8 cellular contexts compared by ENCODE assay signal in the genomic region with DNA sequence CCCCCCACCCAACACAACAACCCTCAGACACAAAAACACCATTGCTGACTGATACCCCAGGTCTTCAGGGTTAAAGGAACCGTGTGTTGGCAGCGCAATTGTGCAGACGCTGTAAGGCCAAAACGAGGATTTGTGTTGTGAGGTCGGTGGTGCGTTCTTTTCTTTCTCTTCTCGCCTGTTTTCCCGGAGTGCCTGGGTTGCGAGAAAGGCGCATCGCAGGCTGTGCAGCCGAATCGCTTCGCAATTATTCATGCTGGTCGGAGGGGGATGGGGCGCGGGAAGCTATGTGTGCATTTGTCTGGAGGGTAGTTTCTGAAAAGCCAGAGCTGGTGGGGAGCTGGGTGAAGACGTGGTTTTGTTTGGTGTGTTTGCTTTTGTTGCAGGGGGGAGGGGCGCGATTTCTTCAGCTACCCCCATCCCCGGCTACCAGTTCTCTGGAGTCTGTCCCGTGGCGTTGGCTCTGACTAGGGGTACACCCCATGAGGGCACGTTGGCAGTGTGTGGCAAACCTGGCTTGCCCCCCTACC. TPM values are rescaled to one million over a fixed set of nuclear protein-coding genes. Genes with fewer than 3 reads are reported as not detected.
DNase-seq lines count a peak whose midpoint lies in the region; ATAC-seq and TF ChIP-seq lines count a peak whose summit lies in the region.

No MANE protein-coding gene starts in this region.

- H3K4ac ChIP-seq in H9 (ENCODE audit: low read depth, low read length) (no peak overlapping the region), trophoblast cell (ENCODE audit: low read depth, low read length) (no peak overlapping the region)

- peak overlapping the region; percentile 75 to 96 for H3K4me3 Mint-ChIP-seq in H9

- H2BK5ac ChIP-seq in H9 (ENCODE audit: insufficient read length, low read length) (no peak overlapping the region), trophoblast cell (ENCODE audit: low read depth, low read length, poor library complexity) (no peak overlapping the region)

- H3K4me2 ChIP-seq in H9 (ENCODE audit: insufficient read depth, insufficient read length, low read length) (peak overlapping the region; percentile 92), trophoblast cell (ENCODE audit: low read length) (peak overlapping the region; percentile 100)

- H3K79me1 ChIP-seq in H9 (ENCODE audit: insufficient read depth, low read depth, low read length, poor library complexity, severe bottlenecking) (no peaks in the 10 kb centered on the region), trophoblast cell (ENCODE audit: low read length) (peaks cover 2% of the 10 kb centered on the region)

- no peaks in the 10 kb centered on the region for H3K9me3 ChIP-seq in H9 (ENCODE audit: control insufficient read depth, low read depth, low read length)
- no peaks in the 10 kb centered on the region for H3K9me3 ChIP-seq in RWPE2 (ENCODE audit: severe bottlenecking)
- H3K9me3 ChIP-seq in heart right ventricle: no peaks in the 10 kb centered on the region
- no peaks in the 10 kb centered on the region for H3K9me3 ChIP-seq in trophoblast cell (ENCODE audit: insufficient read depth, low read depth, low read length)

- H3K79me2 ChIP-seq in H9 (ENCODE audit: insufficient read depth, low read length): no peaks in the 10 kb centered on the region
- H3K79me2 ChIP-seq in trophoblast cell (ENCODE audit: control insufficient read depth, insufficient read depth, low read length, poor library complexity): no peaks in the 10 kb centered on the region

- H2BK20ac ChIP-seq in H9 (ENCODE audit: low read depth, low read length, poor library complexity, severe bottlenecking): no peak overlapping the region

- no peak overlapping the region for H3K27ac ChIP-seq in H9 (ENCODE audit: insufficient read length, low read depth, low read length)
- peak overlapping the region; percentile 47 for H3K27ac ChIP-seq in RWPE2 (ENCODE audit: poor library complexity, severe bottlenecking)
- peak overlapping the region; percentile 94 to 100 (median 98) for H3K27ac ChIP-seq in heart right ventricle
- no peak overlapping the region for H3K27ac ChIP-seq in trophoblast cell (ENCODE audit: low read depth, low read length)

- H3K23me2 ChIP-seq in H9 (ENCODE audit: insufficient read length, low read depth, low read length, poor library complexity, severe bottlenecking): peaks cover 30% of the 10 kb centered on the region

- H3K27me3 ChIP-seq in H9 (ENCODE audit: insufficient read depth, low read length) (peaks cover 28% of the 10 kb centered on the region), RWPE2 (ENCODE audit: insufficient read depth, poor library complexity, severe bottlenecking) (no peaks in the 10 kb centered on the region), heart right ventricle (no peaks in the 10 kb centered on the region), trophoblast cell (ENCODE audit: insufficient read depth, low read length) (no peaks in the 10 kb centered on the region)

- H2BK12ac ChIP-seq in H9 (ENCODE audit: insufficient read length, low read depth, low read length) (no peak overlapping the region), trophoblast cell (ENCODE audit: low read length) (no peak overlapping the region)

- H3K36me3 ChIP-seq in RWPE2 (ENCODE audit: low read depth) (no peaks in the 10 kb centered on the region), heart right ventricle (no peaks in the 10 kb centered on the region), trophoblast cell (ENCODE audit: control insufficient read depth in 1 of 2, insufficient read depth in 2 of 2, low read length in 2 of 2) (no peaks in the 10 kb centered on the region)

- no peak overlapping the region for H3K56ac ChIP-seq in H9 (ENCODE audit: insufficient read length, low read depth, low read length)

- peaks cover 94% of the 10 kb centered on the region for H3K27me3 Mint-ChIP-seq in H9 (ENCODE audit: low read depth)

- TF ChIP-seq CTCF in H9 (conservative IDR thresholded peaks at IDR 0.05) (no peak), RWPE2 (IDR thresholded peaks at IDR 0.05; ENCODE audit: poor library complexity, severe bottlenecking) (no peak), heart right ventricle (IDR thresholded peaks at IDR 0.05) (no peak)

- H4K20me1 ChIP-seq in H9 (ENCODE audit: control insufficient read depth, insufficient read depth, insufficient read length): no peaks in the 10 kb centered on the region

- intact Hi-C loops in heart right ventricle (cut with DNase I): loop anchor here in 9 of 10 donors (2.0 to 10.0 kb wide), 5 partner anchors 65 to 325 kb away; no protein-coding TSS in a partner anchor

- no peak overlapping the region for H3T11ph ChIP-seq in H9 (ENCODE audit: low read length)

- no peaks in the 10 kb centered on the region; a peak in 1 of 7 replicates for H3K36me3 Mint-ChIP-seq in H9 (ENCODE audit: insufficient read depth in 1 of 3, low read depth in 3 of 3)

- H3K4me3 ChIP-seq in RWPE2 (ENCODE audit: severe bottlenecking): peak overlapping the region; percentile 60
- peak overlapping the region; percentile 61 to 92 (median 82) for H3K4me3 ChIP-seq in heart right ventricle
- peak overlapping the region; percentile 73 for H3K4me3 ChIP-seq in trophoblast cell (ENCODE audit: low read depth, low read length)

- H4K8ac ChIP-seq in H9 (replicated peaks; ENCODE audit: insufficient read length, low read depth, low read length) (no peak overlapping the region), trophoblast cell (ENCODE audit: low read depth, low read length) (no peak overlapping the region)

- DNase-seq in AG08395 (ENCODE audit: low spot score): peak; percentile 48
- peak; percentile 41 for DNase-seq in H9
- DNase-seq in RWPE2 (ENCODE audit: low spot score): peak; percentile 73
- DNase-seq in amniotic epithelial cell (ENCODE audit: low read depth): peak; percentile 60
- DNase-seq in heart right ventricle: peak in 1 of 2 donors; percentile 56
- peak; percentile 92 to 95 for DNase-seq in trophoblast cell
- no peak for DNase-seq in NCI-H2081 treated with DMSO at 0.1 percent for 48 hours (lab: John Stamatoyannopoulos, UW)
- DNase-seq in SKM-1 treated with dmso at 0.1 percent for 144 hours (lab: John Stamatoyannopoulos, UW; ENCODE audit: unreplicated experiment): no peak

- H3K9ac ChIP-seq in H9 (ENCODE audit: extremely low read depth, insufficient read length, low read length): peak overlapping the region; percentile 1
- H3K9ac ChIP-seq in trophoblast cell (ENCODE audit: low read length): peak overlapping the region; percentile 1

- H2BK120ac ChIP-seq in H9 (ENCODE audit: low read depth, low read length, poor library complexity, severe bottlenecking) (no peak overlapping the region), trophoblast cell (ENCODE audit: insufficient read depth, low read length, poor library complexity) (no peak overlapping the region)

- H3K23ac ChIP-seq in H9 (ENCODE audit: insufficient read length, low read depth, low read length): no peak overlapping the region
- no peak overlapping the region for H3K23ac ChIP-seq in trophoblast cell (ENCODE audit: low read length)

- H3K18ac ChIP-seq in H9 (ENCODE audit: insufficient read length, low read depth, low read length) (no peak overlapping the region), trophoblast cell (ENCODE audit: low read length) (peak overlapping the region; percentile 33)

- H3K27ac Mint-ChIP-seq in H9: no peak overlapping the region; a peak in 1 of 7 replicates

- no peak overlapping the region for H4K12ac ChIP-seq in trophoblast cell (ENCODE audit: low read depth, low read length)

- H4K91ac ChIP-seq in H9 (ENCODE audit: insufficient read length, low read depth, low read length) (no peak overlapping the region), trophoblast cell (ENCODE audit: low read depth, low read length) (peak overlapping the region; percentile 7)

- WGBS in H9 (ENCODE audit: extremely low coverage, insufficient read length, low lambda C conversion rate): no CpG with 5 or more reads among the region's 24 CpGs
- WGBS in heart right ventricle, 2 donors: 0% methylated on average over 24 of the region's 24 CpGs
- WGBS in trophoblast cell (ENCODE audit: extremely low coverage, insufficient coverage, insufficient read length): no CpG with 5 or more reads among the region's 24 CpGs

- H2AFZ ChIP-seq in H9 (ENCODE audit: low read length) (no peak overlapping the region), trophoblast cell (ENCODE audit: insufficient read depth, low read length, poor library complexity) (peak overlapping the region; percentile 46)

- H3K4me1 ChIP-seq in H9 (ENCODE audit: insufficient read depth, low read length): no peaks in the 10 kb centered on the region; the same call in 1 of the 2 replicates
- H3K4me1 ChIP-seq in RWPE2 (ENCODE audit: insufficient read depth, poor library complexity, severe bottlenecking): no peaks in the 10 kb centered on the region
- H3K4me1 ChIP-seq in heart right ventricle: peaks cover 9 to 45% (median 38%) of the 10 kb centered on the region in 9 donors
- peaks cover 0 to 7% of the 10 kb centered on the region in 2 experiments for H3K4me1 ChIP-seq in trophoblast cell (ENCODE audit: control insufficient read depth in 1 of 2, insufficient read depth in 2 of 2, low read length in 2 of 2)

- H2AK5ac ChIP-seq in H9 (ENCODE audit: insufficient read length, low read length) (no peak overlapping the region), trophoblast cell (ENCODE audit: low read length) (no peak overlapping the region)

- H2BK15ac ChIP-seq in H9 (ENCODE audit: low read depth, low read length): no peak overlapping the region

- peaks cover 45 to 53% of the 10 kb centered on the region in 2 experiments for H3K4me1 Mint-ChIP-seq in H9

- ATAC-seq in RWPE2 (ENCODE audit: low read depth) (peak; percentile 34), heart right ventricle (peak in 7 of 8 donors; percentile 1 to 10 (median 4))

- H3K9me3 Mint-ChIP-seq in H9: peaks cover 0 to 2% of the 10 kb centered on the region in 2 experiments; a peak in 3 of 5 replicates

- H4K5ac ChIP-seq in H9 (ENCODE audit: insufficient read length, low read depth, low read length): no peak overlapping the region

- H3K14ac ChIP-seq in H9 (ENCODE audit: insufficient read depth, low read length): no peak overlapping the region
- H3K14ac ChIP-seq in trophoblast cell (ENCODE audit: low read length): no peak overlapping the region

RNA-seq across cellular contexts. Expression of gene MXI1, which starts 2.1 kb away (rescaled TPM):
- total RNA-seq in H9 (2021) (5.6 TPM in 2 replicates), heart right ventricle (100 to 1,000 TPM in 1 of 10 donors, 10 to 100 TPM in 9; 48.7 to 100 (median 63.3) TPM)
- 10 to 100 TPM; 27.3 to 30.4 TPM for polyA plus RNA-seq in heart right ventricle
- 8.3 and 8.9 TPM in 2 replicates for polyA plus RNA-seq in trophoblast cell (2013)

Comparison
In these comparisons a context has a peak if more than half of its experiments do, and no peak if none do; other contexts are left out.
1. DNase-seq: peak in AG08395 (single experiment), H9 (single experiment), RWPE2 (single experiment), amniotic epithelial cell (single experiment) and trophoblast cell (2 of 2); none in NCI-H2081 treated with DMSO at 0.1 percent for 48 hours (single experiment) and SKM-1 treated with dmso at 0.1 percent for 144 hours (single experiment).
2. H3K27ac ChIP-seq: peak in RWPE2 (single experiment) and heart right ventricle (10 of 10); none in H9 (single experiment) and trophoblast cell (single experiment).
3. Peak in every context shown above with its lines, with median percentiles within 50 percentile points of each other: H3K4me3 ChIP-seq.